Comparison of ENCODE assay signal across 18 cellular contexts in the genomic region with DNA sequence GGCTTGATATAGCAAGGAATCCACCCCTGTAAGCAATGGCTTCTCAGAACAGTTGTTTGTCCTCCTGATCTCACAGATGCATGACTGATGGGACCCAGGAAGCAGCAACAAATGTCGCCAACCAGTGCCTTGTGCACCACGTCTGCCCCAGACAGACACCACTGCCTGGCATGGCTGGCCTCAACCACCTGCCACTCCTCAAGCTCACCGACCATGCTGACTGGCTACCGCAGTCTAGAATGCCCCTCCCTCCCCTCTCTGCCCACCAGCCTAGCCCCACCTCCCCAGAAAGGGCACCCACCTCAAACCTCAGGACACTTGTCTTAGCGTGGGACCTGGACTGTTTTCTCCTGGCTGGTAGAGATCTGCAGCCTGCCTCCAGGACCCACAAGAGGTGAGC. TPM values are rescaled to one million over a fixed set of nuclear protein-coding genes. Genes with fewer than 3 reads are reported as not detected.
DNase-seq lines count a peak whose midpoint lies in the region; ATAC-seq, FAIRE-seq and TF ChIP-seq lines count a peak whose summit lies in the region.
"Had no signal": no experiment of that assay in that cellular context is flagged by ENCODE, and none has a peak within 500 bp of the region (broad histone marks: within the 10 kb centered on the region; RNA-seq: fewer than 3 reads in every experiment).

No MANE protein-coding gene starts in this region.

- no peaks in the 10 kb centered on the region for H3K9me3 Mint-ChIP-seq in activated CD4-positive, alpha-beta T cell treated with anti-CD3 and anti-CD28 coated beads, Interleukin-2, amount 10 ng/mL, durations not matched to agents 24 days and 14 days
- no peaks in the 10 kb centered on the region for H3K9me3 Mint-ChIP-seq in T-cell

- CTCF ChIA-PET in HepG2 (lab: Yijun Ruan, JAX; ENCODE audit: low intra/inter-chr PET ratio, low total read pairs) (no interaction called here), T-cell (lab: Charles Lee) (interaction anchor here in 1 of 2 donors (0.5 to 1.4 kb wide), 3 partner anchors 10 to 137 kb away, joined by 4 to 17 read pairs (median 5); no protein-coding TSS in a partner anchor)

- DNase-seq in HepG2 (ENCODE audit: low spot score) (no peak), right lobe of liver (no peak), NCI-H69 (lab: John Stamatoyannopoulos, UW) (peak; percentile 3), mesenchymal stem cell (no peak), urothelium cell line (ENCODE audit: low spot score) (no peak), COLO829 (ENCODE audit: low spot score) (no peak), T-cell (no peak)
- no peak for DNase-seq in activated CD4-positive, alpha-beta T cell treated with anti-CD3 and anti-CD28 coated beads, Interleukin-2, amount 10 ng/mL, durations not matched to agents 24 days and 14 days
- DNase-seq: Calu3, GF-D8, GOT3, NCI-H1105, NCI-H1694, NCI-H226, NCI-H526 treated with DMSO at 0.1 percent for 48 hours, SIG-M5 had no signal

- H4K8ac ChIP-seq in mesenchymal stem cell (ENCODE audit: low read length) = peak overlapping the region; percentile 59

- BruUV-seq in HepG2 (replicated peaks; lab: Mats Ljungman, UMichigan) = no TSS peak

- H2BK15ac ChIP-seq in mesenchymal stem cell (ENCODE audit: low read depth, poor library complexity, severe bottlenecking) = peak overlapping the region; percentile 45

- no peak overlapping the region for H2AK5ac ChIP-seq in mesenchymal stem cell (ENCODE audit: low read length, severe bottlenecking)

- H2BK120ac ChIP-seq in mesenchymal stem cell (ENCODE audit: low read depth, low read length) = peak overlapping the region; percentile 67

- no peak for TF ChIP-seq RAD21 in HepG2 (CRISPR knock-in tag; IDR thresholded peaks at IDR 0.05)

- H3K36me3 Mint-ChIP-seq in activated CD4-positive, alpha-beta T cell treated with anti-CD3 and anti-CD28 coated beads, Interleukin-2, amount 10 ng/mL, durations not matched to agents 24 days and 14 days (ENCODE audit: low read depth) = no peaks in the 10 kb centered on the region
- H3K36me3 Mint-ChIP-seq in T-cell = peaks cover 4% of the 10 kb centered on the region

- in situ Hi-C loops in HepG2 (cut with HindIII; ENCODE audit: extremely low pct_ligation_motif_present, low pct_unique_long_range_greater_than_20kb) = loop anchor here (5.0 kb wide), 1 partner anchor 86 kb away; no protein-coding TSS in a partner anchor

- no peak for TF ChIP-seq EP300 in HepG2 (IDR thresholded peaks at IDR 0.05; ENCODE audit: low read depth in 2 of 2, low read length in 2 of 2)
- no peak for TF ChIP-seq EP300 in HepG2 (CRISPR knock-in tag; IDR thresholded peaks at IDR 0.05; ENCODE audit: borderline replicate concordance)

- TF ChIP-seq CTCF in HepG2 (CRISPR knock-in tag; IDR thresholded peaks at IDR 0.05) (no peak), right lobe of liver (IDR thresholded peaks at IDR 0.05) (no peak)

- H2BK12ac ChIP-seq in mesenchymal stem cell (ENCODE audit: low read length in 2 of 2) = peak overlapping the region; percentile 6 to 99

- no peak for FAIRE-seq in HepG2 (lab: Jason Lieb, UNC)
- peak; percentile 96 for FAIRE-seq in urothelium cell line (lab: Jason Lieb, UNC)
- FAIRE-seq: A549, RCC 7860 had no signal

- H3K27ac ChIP-seq in HepG2 (ENCODE audit: extremely low read length, insufficient read depth, low read length) (no peak overlapping the region), right lobe of liver (no peak overlapping the region), mesenchymal stem cell (ENCODE audit: low read length, poor library complexity, severe bottlenecking) (no peak overlapping the region)

- no peaks in the 10 kb centered on the region for H3K9me3 ChIP-seq in HepG2 (ENCODE audit: low read length)
- no peaks in the 10 kb centered on the region for H3K9me3 ChIP-seq in right lobe of liver
- no peaks in the 10 kb centered on the region for H3K9me3 ChIP-seq in mesenchymal stem cell (ENCODE audit: control insufficient read depth, low read length)
- H3K9me3 ChIP-seq: A549 had no signal

- no peaks in the 10 kb centered on the region for H3K79me2 ChIP-seq in HepG2 (ENCODE audit: insufficient read depth, low read length)

- H3K4me2 ChIP-seq in HepG2 (ENCODE audit: low read depth, low read length) = no peak overlapping the region
- no peak overlapping the region for H3K4me2 ChIP-seq in mesenchymal stem cell (ENCODE audit: low read length, poor library complexity, severe bottlenecking)

- H3K14ac ChIP-seq in mesenchymal stem cell (ENCODE audit: low read length in 2 of 2) = peak overlapping the region in 1 of 2 experiments; percentile 23

- no peak overlapping the region for H3K23ac ChIP-seq in mesenchymal stem cell (ENCODE audit: low read length in 2 of 2)

- H4K91ac ChIP-seq in mesenchymal stem cell (ENCODE audit: low read length) = peak overlapping the region; percentile 84

- H3K79me1 ChIP-seq in mesenchymal stem cell (replicated peaks; ENCODE audit: low read length, poor library complexity, severe bottlenecking) = peaks cover 40% of the 10 kb centered on the region

- H3K27ac Mint-ChIP-seq in activated CD4-positive, alpha-beta T cell treated with anti-CD3 and anti-CD28 coated beads, Interleukin-2, amount 10 ng/mL, durations not matched to agents 24 days and 14 days = no peak overlapping the region
- no peak overlapping the region for H3K27ac Mint-ChIP-seq in T-cell

- H3K4me3 Mint-ChIP-seq in activated CD4-positive, alpha-beta T cell treated with anti-CD3 and anti-CD28 coated beads, Interleukin-2, amount 10 ng/mL, durations not matched to agents 24 days and 14 days = no peak overlapping the region
- H3K4me3 Mint-ChIP-seq in T-cell = no peak overlapping the region

- no peak for TF ChIP-seq POLR2A in HepG2 (IDR thresholded peaks at IDR 0.05; ENCODE audit: insufficient read depth in 1 of 2, low read depth in 2 of 2, low read length in 2 of 2)
- no peak for TF ChIP-seq POLR2A in right lobe of liver (IDR thresholded peaks at IDR 0.05)

- H4K20me1 ChIP-seq in HepG2 (ENCODE audit: insufficient read depth, low read length) = no peaks in the 10 kb centered on the region

- WGBS in HepG2 (ENCODE audit: low lambda C conversion rate) = 89% methylated on average over 5 of the region's 5 CpGs
- 70% methylated on average over 4 of the region's 5 CpGs for WGBS in right lobe of liver (ENCODE audit: insufficient coverage, low coverage, low lambda C conversion rate, missing lambda C conversion rate)
- WGBS in mesenchymal stem cell = 76% methylated on average over 5 of the region's 5 CpGs

- H3K27me3 Mint-ChIP-seq in activated CD4-positive, alpha-beta T cell treated with anti-CD3 and anti-CD28 coated beads, Interleukin-2, amount 10 ng/mL, durations not matched to agents 24 days and 14 days = no peaks in the 10 kb centered on the region
- peaks cover 0 to 7% of the 10 kb centered on the region in 2 donors for H3K27me3 Mint-ChIP-seq in T-cell

- H2AFZ ChIP-seq in HepG2 (ENCODE audit: low read length) (no peak overlapping the region), mesenchymal stem cell (ENCODE audit: low read depth, low read length) (no peak overlapping the region)

- intact Hi-C loops in HepG2 (cut with micrococcal nuclease; ENCODE audit: unreplicated experiment) = no loop called here
- intact Hi-C loops in right lobe of liver (cut with DNase I) = no loop called here
- intact Hi-C loops in activated CD4-positive, alpha-beta T cell treated with anti-CD3 and anti-CD28 coated beads, Interleukin-2, amount 10 ng/mL, durations not matched to agents 24 days and 14 days (cut with micrococcal nuclease) = no loop called here

- no peaks in the 10 kb centered on the region for H3K27me3 ChIP-seq in HepG2 (ENCODE audit: control insufficient read depth in 1 of 2, insufficient read depth in 2 of 2, low read length in 2 of 2)
- no peaks in the 10 kb centered on the region for H3K27me3 ChIP-seq in right lobe of liver
- peaks cover 0 to 12% of the 10 kb centered on the region in 2 experiments for H3K27me3 ChIP-seq in mesenchymal stem cell (ENCODE audit: control insufficient read depth in 1 of 2, insufficient read depth in 1 of 2, low read length in 2 of 2)

- peaks cover 18% of the 10 kb centered on the region for H3K4me1 Mint-ChIP-seq in activated CD4-positive, alpha-beta T cell treated with anti-CD3 and anti-CD28 coated beads, Interleukin-2, amount 10 ng/mL, durations not matched to agents 24 days and 14 days
- H3K4me1 Mint-ChIP-seq in T-cell = peaks cover 7 to 15% (median 7%) of the 10 kb centered on the region in 3 donors

- H2BK5ac ChIP-seq in mesenchymal stem cell (ENCODE audit: low read depth, low read length, poor library complexity, severe bottlenecking) = no peak overlapping the region

- no peak overlapping the region for H3K9ac ChIP-seq in HepG2 (ENCODE audit: insufficient read depth, low read depth, low read length)
- H3K9ac ChIP-seq in mesenchymal stem cell (ENCODE audit: low read length) = no peak overlapping the region

- POLR2A ChIA-PET in HepG2 (lab: Yijun Ruan, JAX) (interaction anchor here (1.6 kb wide), 1 partner anchor 34 kb away, joined by 7 read pairs; no protein-coding TSS in a partner anchor), T-cell (lab: Charles Lee) (no interaction called here)

- H3K4me1 ChIP-seq in HepG2 (ENCODE audit: insufficient read depth, low read length) = peaks cover 55% of the 10 kb centered on the region
- peaks cover 0 to 11% (median 0%) of the 10 kb centered on the region in 4 donors for H3K4me1 ChIP-seq in right lobe of liver
- no peaks in the 10 kb centered on the region for H3K4me1 ChIP-seq in mesenchymal stem cell (ENCODE audit: control insufficient read depth, insufficient read depth, low read depth, low read length)

- ATAC-seq in HepG2 (no peak), right lobe of liver (no peak), T-cell (replicated peaks in 1 of 4) (no peak)
- ATAC-seq: A549 had no signal

- no peak overlapping the region for H3K4me3 ChIP-seq in HepG2 (replicated peaks in 1 of 3; ENCODE audit: insufficient read depth in 1 of 3, low read depth in 2 of 3, low read length in 3 of 3)
- H3K4me3 ChIP-seq in right lobe of liver = no peak overlapping the region
- H3K4me3 ChIP-seq in mesenchymal stem cell (ENCODE audit: insufficient read depth in 1 of 2, low read depth in 1 of 2, low read length in 2 of 2) = no peak overlapping the region
- H3K4me3 ChIP-seq: A549 had no signal

- H3K18ac ChIP-seq in mesenchymal stem cell (ENCODE audit: low read depth in 1 of 2, low read length in 2 of 2) = peak overlapping the region; percentile 65 to 95

- H3K36me3 ChIP-seq in HepG2 (replicated peaks in 1 of 2; ENCODE audit: control insufficient read depth in 1 of 2, insufficient read depth in 2 of 2, low read length in 2 of 2) = no peaks in the 10 kb centered on the region
- no peaks in the 10 kb centered on the region for H3K36me3 ChIP-seq in right lobe of liver
- peaks cover 0 to 3% of the 10 kb centered on the region in 2 experiments for H3K36me3 ChIP-seq in mesenchymal stem cell (ENCODE audit: control insufficient read depth in 1 of 2, insufficient read depth in 2 of 2, low read depth in 1 of 2, low read length in 2 of 2)

- peak overlapping the region in 1 of 2 experiments; percentile 65 for H3K4ac ChIP-seq in mesenchymal stem cell (ENCODE audit: low read depth in 1 of 2, low read length in 2 of 2)

RNA-seq across cellular contexts. Expression of gene LRRC20, which starts 24.0 kb away (rescaled TPM):
- total RNA-seq in HepG2 (2016; rRNA removed; fragmentation: Illumina TruSeq; extraction: Trizol) = 37.5 and 38.6 TPM in 2 replicates
- 7.5 and 7.6 TPM in 2 replicates for total RNA-seq in HepG2 (2016; cell fraction: cytosol; rRNA removed; fragmentation: Illumina TruSeq; extraction: Trizol; ENCODE audit: low read depth)
- 31.9 and 38.9 TPM in 2 replicates for total RNA-seq in HepG2 (2016; cell fraction: insoluble cytoplasmic fraction; rRNA removed; fragmentation: Illumina TruSeq; extraction: Trizol)
- total RNA-seq in HepG2 (2016; cell fraction: membrane; rRNA removed; fragmentation: Illumina TruSeq; extraction: Trizol) = 28.7 and 30.2 TPM in 2 replicates
- total RNA-seq in HepG2 (2016; cell fraction: nucleus; rRNA removed; fragmentation: Illumina TruSeq; extraction: Trizol) = 21.0 and 21.2 TPM in 2 replicates
- 31.1 and 37.0 TPM in 2 replicates for polyA plus RNA-seq in HepG2 (2011; rRNA removed)
- 40.7 and 41.5 TPM in 2 replicates for polyA plus RNA-seq in HepG2 (2011; cell fraction: cytosol; rRNA removed)
- polyA plus RNA-seq in HepG2 (2011; cell fraction: nucleus; rRNA removed) = 39.1 and 48.3 TPM in 2 replicates
- 20.8 and 26.7 TPM in 2 replicates for polyA plus RNA-seq in HepG2 (2012)
- 6.9 and 8.4 TPM in 2 replicates for polyA plus RNA-seq in HepG2 (2016; cell fraction: cytosol; fragmentation: Illumina TruSeq; extraction: Trizol; ENCODE audit: low read depth)
- polyA plus RNA-seq in HepG2 (2016; cell fraction: insoluble cytoplasmic fraction; fragmentation: Illumina TruSeq; extraction: Trizol; ENCODE audit: low read depth) = 39.8 and 43.5 TPM in 2 replicates
- 24.8 and 26.5 TPM in 2 replicates for polyA plus RNA-seq in HepG2 (2016; cell fraction: membrane; fragmentation: Illumina TruSeq; extraction: Trizol; ENCODE audit: low read depth)
- 43.4 and 44.0 TPM in 2 replicates for polyA plus RNA-seq in HepG2 (2016; cell fraction: nucleus; fragmentation: Illumina TruSeq; extraction: Trizol; ENCODE audit: insufficient read depth, low read depth)
- polyA minus RNA-seq in HepG2 (2011; rRNA and poly(A)+ RNA removed; ENCODE audit: low replicate concordance) = 8.9 and 35.0 TPM in 2 replicates
- polyA minus RNA-seq in HepG2 (2011; cell fraction: cytosol; rRNA and poly(A)+ RNA removed) = 14.2 and 15.2 TPM in 2 replicates
- polyA minus RNA-seq in HepG2 (2011; cell fraction: nucleus; rRNA and poly(A)+ RNA removed) = 8.6 and 11.4 TPM in 2 replicates
- total RNA-seq in right lobe of liver = 10 to 100 TPM in 5 of 6 experiments, 1 to 10 TPM in 1; 9.6 to 22.5 (median 16.6) TPM
- polyA plus RNA-seq in mesenchymal stem cell (2013, experiment 1 of 2) = 15.0 TPM
- polyA plus RNA-seq in mesenchymal stem cell (2013, experiment 2 of 2) = 16.2 TPM
- 17.2 and 18.7 TPM in 2 replicates for total RNA-seq in activated CD4-positive, alpha-beta T cell treated with anti-CD3 and anti-CD28 coated beads, Interleukin-2, amount 10 ng/mL, durations not matched to agents 24 days and 14 days
- 1 to 10 TPM; 2.5 to 3.9 (median 3.7) TPM for total RNA-seq in T-cell

RNA-seq across cellular contexts. Expression of gene EIF4EBP2, which starts 45.5 kb away (rescaled TPM):
- 22.0 and 38.0 TPM in 2 replicates for total RNA-seq in HepG2 (2016; rRNA removed; fragmentation: Illumina TruSeq; extraction: Trizol)
- 17.2 and 19.6 TPM in 2 replicates for total RNA-seq in HepG2 (2016; cell fraction: cytosol; rRNA removed; fragmentation: Illumina TruSeq; extraction: Trizol; ENCODE audit: low read depth)
- 21.9 and 34.6 TPM in 2 replicates for total RNA-seq in HepG2 (2016; cell fraction: insoluble cytoplasmic fraction; rRNA removed; fragmentation: Illumina TruSeq; extraction: Trizol)
- 61.0 and 70.2 TPM in 2 replicates for total RNA-seq in HepG2 (2016; cell fraction: membrane; rRNA removed; fragmentation: Illumina TruSeq; extraction: Trizol)
- 16.9 and 19.6 TPM in 2 replicates for total RNA-seq in HepG2 (2016; cell fraction: nucleus; rRNA removed; fragmentation: Illumina TruSeq; extraction: Trizol)
- polyA plus RNA-seq in HepG2 (2011; rRNA removed) = 15.2 and 16.9 TPM in 2 replicates
- 11.8 and 19.5 TPM in 2 replicates for polyA plus RNA-seq in HepG2 (2011; cell fraction: cytosol; rRNA removed)
- polyA plus RNA-seq in HepG2 (2011; cell fraction: nucleus; rRNA removed) = 6.5 and 9.6 TPM in 2 replicates
- 30.8 and 39.1 TPM in 2 replicates for polyA plus RNA-seq in HepG2 (2012)
- 64.7 and 66.1 TPM in 2 replicates for polyA plus RNA-seq in HepG2 (2016; cell fraction: cytosol; fragmentation: Illumina TruSeq; extraction: Trizol; ENCODE audit: low read depth)
- 46.1 and 53.1 TPM in 2 replicates for polyA plus RNA-seq in HepG2 (2016; cell fraction: insoluble cytoplasmic fraction; fragmentation: Illumina TruSeq; extraction: Trizol; ENCODE audit: low read depth)
- polyA plus RNA-seq in HepG2 (2016; cell fraction: membrane; fragmentation: Illumina TruSeq; extraction: Trizol; ENCODE audit: low read depth) = 111 and 131 TPM in 2 replicates
- polyA plus RNA-seq in HepG2 (2016; cell fraction: nucleus; fragmentation: Illumina TruSeq; extraction: Trizol; ENCODE audit: insufficient read depth, low read depth) = 25.2 TPM in 2 replicates
- 19.1 and 27.4 TPM in 2 replicates for polyA minus RNA-seq in HepG2 (2011; rRNA and poly(A)+ RNA removed; ENCODE audit: low replicate concordance)
- 18.4 and 23.2 TPM in 2 replicates for polyA minus RNA-seq in HepG2 (2011; cell fraction: cytosol; rRNA and poly(A)+ RNA removed)
- 15.6 and 18.5 TPM in 2 replicates for polyA minus RNA-seq in HepG2 (2011; cell fraction: nucleus; rRNA and poly(A)+ RNA removed)
- 10 to 100 TPM; 21.0 to 80.8 (median 56.7) TPM for total RNA-seq in right lobe of liver
- polyA plus RNA-seq in mesenchymal stem cell (2013, experiment 1 of 2) = 48.3 TPM
- polyA plus RNA-seq in mesenchymal stem cell (2013, experiment 2 of 2) = 48.7 TPM
- 37.6 and 38.3 TPM in 2 replicates for total RNA-seq in activated CD4-positive, alpha-beta T cell treated with anti-CD3 and anti-CD28 coated beads, Interleukin-2, amount 10 ng/mL, durations not matched to agents 24 days and 14 days
- 10 to 100 TPM; 39.9 to 47.7 (median 42.6) TPM for total RNA-seq in T-cell
